In the genomic region with DNA sequence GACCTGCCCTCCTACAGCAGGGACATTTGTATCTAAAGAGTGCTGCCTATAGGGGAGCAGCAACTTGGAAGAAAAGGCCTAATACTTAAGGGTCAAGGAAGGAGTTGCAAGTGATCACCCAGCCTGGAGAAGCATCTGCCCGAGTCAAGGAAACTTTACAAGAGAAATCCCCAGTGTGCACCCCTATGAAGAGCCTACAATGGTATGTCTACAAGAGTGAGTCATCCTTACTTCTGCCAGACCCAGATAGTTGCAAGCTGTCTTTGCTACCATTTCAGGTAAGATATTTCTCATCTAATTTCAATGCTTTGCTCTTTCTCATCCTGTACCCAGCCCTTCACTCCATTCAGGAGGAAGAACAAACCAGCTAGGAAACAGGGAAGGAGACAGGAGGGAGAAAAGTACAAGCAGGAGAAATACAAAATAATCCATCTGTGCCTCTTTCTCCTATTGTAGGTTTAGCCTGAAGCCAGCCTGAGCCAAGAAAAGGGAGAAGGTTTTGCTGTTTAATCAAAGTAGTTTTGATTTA, we compare ENCODE assay signal across 11 cellular contexts. TPM values are rescaled to one million over a fixed set of nuclear protein-coding genes. Genes with fewer than 3 reads are reported as not detected.
DNase-seq lines count a peak whose midpoint lies in the region; ATAC-seq, FAIRE-seq and TF ChIP-seq lines count a peak whose summit lies in the region.
"Had no signal": no experiment of that assay in that cellular context is flagged by ENCODE, and none has a peak within 500 bp of the region (broad histone marks: within the 10 kb centered on the region; RNA-seq: fewer than 3 reads in every experiment).

No MANE protein-coding gene starts in this region.

- H3K27me3 ChIP-seq in bronchial epithelial cell (ENCODE audit: control insufficient read depth, insufficient read depth, low read length), result no peaks in the 10 kb centered on the region
- no peaks in the 10 kb centered on the region for H3K27me3 ChIP-seq in neuronal stem cell (ENCODE audit: control insufficient read depth in 3 of 3, insufficient read depth in 3 of 3, low read depth in 1 of 3, low read length in 3 of 3)
- no peaks in the 10 kb centered on the region for H3K27me3 ChIP-seq in dorsolateral prefrontal cortex
- no peaks in the 10 kb centered on the region for H3K27me3 ChIP-seq in CD8-positive, alpha-beta memory T cell (ENCODE audit: insufficient read depth, low read length, poor library complexity, severe bottlenecking)

- no peak overlapping the region for H3K4me3 Mint-ChIP-seq in CD8-positive, alpha-beta memory T cell

- H3K4me1 Mint-ChIP-seq in CD8-positive, alpha-beta memory T cell, result no peaks in the 10 kb centered on the region

- H3K27me3 Mint-ChIP-seq in CD8-positive, alpha-beta memory T cell, result peaks cover 6 to 8% of the 10 kb centered on the region in 2 donors

- no peaks in the 10 kb centered on the region for H3K36me3 ChIP-seq in bronchial epithelial cell (ENCODE audit: control insufficient read depth, insufficient read depth, low read length)
- no peaks in the 10 kb centered on the region for H3K36me3 ChIP-seq in neuronal stem cell (replicated peaks in 1 of 2; ENCODE audit: control insufficient read depth in 2 of 2, insufficient read depth in 2 of 2, low read length in 2 of 2)
- H3K36me3 ChIP-seq in CD8-positive, alpha-beta memory T cell (ENCODE audit: insufficient read depth, low read length), result no peaks in the 10 kb centered on the region
- H3K36me3 ChIP-seq: lower lobe of right lung had no signal

- no peak overlapping the region for H4K91ac ChIP-seq in neuronal stem cell (ENCODE audit: low read depth, low read length, poor library complexity)

- ATAC-seq in HG02970 (IDR thresholded peaks at IDR 0.05; ENCODE audit: low FRiP score, unreplicated experiment), result no peak

- no peak overlapping the region for H4K8ac ChIP-seq in neuronal stem cell (ENCODE audit: low read depth, low read length)

- no peak overlapping the region for H3K9ac ChIP-seq in neuronal stem cell (ENCODE audit: low read depth, low read length, poor library complexity)

- no peak overlapping the region for H3K4ac ChIP-seq in neuronal stem cell (ENCODE audit: low read length)

- H2BK120ac ChIP-seq in neuronal stem cell (ENCODE audit: low read depth, low read length), result no peak overlapping the region

- H3K9me3 ChIP-seq in neuronal stem cell (replicated peaks in 1 of 2; ENCODE audit: control insufficient read depth in 2 of 2, insufficient read depth in 1 of 2, low read depth in 1 of 2, low read length in 2 of 2), result peaks cover 2 to 31% of the 10 kb centered on the region in 2 donors
- H3K9me3 ChIP-seq in CD8-positive, alpha-beta memory T cell (ENCODE audit: low read length), result no peaks in the 10 kb centered on the region
- H3K9me3 ChIP-seq: lower lobe of right lung had no signal

- DNase-seq in EH (ENCODE audit: low read depth) (peak; percentile 89), M059J (ENCODE audit: low read depth) (peak; percentile 92), bronchial epithelial cell (ENCODE audit: low read depth) (peak; percentile 90), neuronal stem cell (ENCODE audit: low spot score) (no peak), dorsolateral prefrontal cortex (no peak), iPS-NIHi7 (ENCODE audit: extremely low spot score) (no peak)
- no peak for DNase-seq in CD8-positive, alpha-beta memory T cell
- DNase-seq: lower lobe of right lung, NCI-H748 treated with DMSO at 0.1 percent for 48 hours had no signal

- no peak overlapping the region for H3K14ac ChIP-seq in neuronal stem cell (ENCODE audit: low read length)

- no peak overlapping the region for H3K4me2 ChIP-seq in neuronal stem cell (ENCODE audit: insufficient read depth, low read length, poor library complexity, severe bottlenecking)

- no peak for TF ChIP-seq CTCF in bronchial epithelial cell (IDR thresholded peaks at IDR 0.05; ENCODE audit: insufficient read depth, low read length, severe bottlenecking)
- no peak for TF ChIP-seq CTCF in dorsolateral prefrontal cortex (IDR thresholded peaks at IDR 0.05 in 54 of 56, conservative IDR thresholded peaks at IDR 0.05 in 2 of 56; ENCODE audit: low read depth in 1 of 56, partially characterized antibody in 56 of 56)

- no peak overlapping the region for H2BK15ac ChIP-seq in neuronal stem cell (ENCODE audit: low read length)

- no peaks in the 10 kb centered on the region for H3K79me1 ChIP-seq in neuronal stem cell (ENCODE audit: low read depth, low read length)

- no CpG with 5 or more reads among the region's 1 CpG for WGBS in neuronal stem cell (ENCODE audit: extremely low coverage in 2 of 2, insufficient read length in 2 of 2, insufficient replicate concordance in 1 of 2), 2 donors

- POLR2A ChIA-PET in CD8-positive, alpha-beta memory T cell (lab: Charles Lee), result no interaction called here

- H3K23ac ChIP-seq in neuronal stem cell (ENCODE audit: low read depth, low read length, poor library complexity), result no peak overlapping the region

- H3K4me1 ChIP-seq in neuronal stem cell (ENCODE audit: control insufficient read depth in 2 of 2, insufficient read depth in 1 of 2, low read depth in 1 of 2, low read length in 2 of 2), result peaks cover 12 to 15% of the 10 kb centered on the region in 2 donors
- no peaks in the 10 kb centered on the region for H3K4me1 ChIP-seq in CD8-positive, alpha-beta memory T cell (ENCODE audit: insufficient read depth, low read length)

- no peak overlapping the region for H2BK12ac ChIP-seq in neuronal stem cell (ENCODE audit: low read length)

- no peak overlapping the region for H3K27ac Mint-ChIP-seq in CD8-positive, alpha-beta memory T cell

- peak overlapping the region; percentile 80 for H2AFZ ChIP-seq in neuronal stem cell (ENCODE audit: low read length)

- no peak overlapping the region for H3K4me3 ChIP-seq in bronchial epithelial cell (ENCODE audit: low read depth, low read length)
- peak overlapping the region in 1 of 2 donors; percentile 52 for H3K4me3 ChIP-seq in neuronal stem cell (ENCODE audit: low read length in 2 of 2)
- no peak overlapping the region for H3K4me3 ChIP-seq in dorsolateral prefrontal cortex
- no peak overlapping the region for H3K4me3 ChIP-seq in CD8-positive, alpha-beta memory T cell (ENCODE audit: low read length)
- H3K4me3 ChIP-seq: lower lobe of right lung had no signal

- intact Hi-C loops in dorsolateral prefrontal cortex (cut with DNase I), result loop anchor here (5.0 to 10.0 kb wide), 3 partner anchors 114 to 831 kb away; a partner anchor contains a TSS

- no peak for FAIRE-seq in bronchial epithelial cell (lab: Jason Lieb, UNC)

- CTCF ChIA-PET in CD8-positive, alpha-beta memory T cell (lab: Charles Lee), result no interaction called here

- H3K27ac ChIP-seq in neuronal stem cell (replicated peaks; ENCODE audit: low read length) (peak overlapping the region; percentile 28), dorsolateral prefrontal cortex (no peak overlapping the region)
- H3K27ac ChIP-seq in CD8-positive, alpha-beta memory T cell (ENCODE audit: low read depth, low read length), result no peak overlapping the region
- H3K27ac ChIP-seq: lower lobe of right lung had no signal

- H3K18ac ChIP-seq in neuronal stem cell (ENCODE audit: low read length), result peak overlapping the region; percentile 40

- no peak overlapping the region for H2BK5ac ChIP-seq in neuronal stem cell (ENCODE audit: low read length)

- no peaks in the 10 kb centered on the region for H3K36me3 Mint-ChIP-seq in CD8-positive, alpha-beta memory T cell

- H3K9me3 Mint-ChIP-seq in CD8-positive, alpha-beta memory T cell, result peaks cover 0 to 3% (median 0%) of the 10 kb centered on the region in 5 donors

- no peak overlapping the region for H2AK5ac ChIP-seq in neuronal stem cell (ENCODE audit: low read depth, low read length)

RNA-seq across cellular contexts. Expression of a gene that starts 34.4 kb away (rescaled TPM):
- total RNA-seq in M059J (2014; rRNA removed; shearing (Covaris generic)), result not detected in 2 replicates
- not detected in 2 replicates for total RNA-seq in bronchial epithelial cell
- polyA plus RNA-seq in neuronal stem cell (2013, experiment 1 of 2), result not detected
- polyA plus RNA-seq in neuronal stem cell (2013, experiment 2 of 2), result not detected
- total RNA-seq in dorsolateral prefrontal cortex, result not detected
- not detected for total RNA-seq in CD8-positive, alpha-beta memory T cell
- polyA plus RNA-seq in CD8-positive, alpha-beta memory T cell, result not detected
- total RNA-seq: dermis microvascular lymphatic vessel endothelial cell had no signal

Comparison
In these comparisons a context has a peak if more than half of its experiments do, and no peak if none do; other contexts are left out.
1. DNase-seq: peak in EH (single experiment), M059J (single experiment) and bronchial epithelial cell (single experiment); none in neuronal stem cell (single experiment), dorsolateral prefrontal cortex (0 of 10), iPS-NIHi7 (single experiment) and CD8-positive, alpha-beta memory T cell (0 of 5).